ENCODE assay signal across 15 cellular contexts in genomic region chr2:6325616-6326015, GRCh38.
"Had no signal": no experiment of that assay in that cellular context is flagged by ENCODE, and none has a peak within 500 bp of the region (broad histone marks: within the 10 kb centered on the region; RNA-seq: fewer than 3 reads in every experiment).

No MANE protein-coding gene starts in this region.

- H3K4me3 ChIP-seq: mucosa of descending colon, ovary, uterus had no signal

- H3K4me1 Mint-ChIP-seq: activated CD8-positive, alpha-beta memory T cell treated with anti-CD3 and anti-CD28 coated beads, Interleukin-2, amount 10 ng/mL, durations not matched to agents 7 days and 5 days; activated naive CD4-positive, alpha-beta T cell treated with anti-CD3 and anti-CD28 coated beads, Interleukin-2, amount 50 U/mL, for 24 hours had no signal

- H3K9me3 Mint-ChIP-seq: activated naive CD4-positive, alpha-beta T cell treated with anti-CD3 and anti-CD28 coated beads, Interleukin-2, amount 50 U/mL, for 24 hours had no signal

- H3K27ac Mint-ChIP-seq: activated CD8-positive, alpha-beta memory T cell treated with anti-CD3 and anti-CD28 coated beads, Interleukin-2, amount 10 ng/mL, durations not matched to agents 7 days and 5 days; activated naive CD4-positive, alpha-beta T cell treated with anti-CD3 and anti-CD28 coated beads, Interleukin-2, amount 50 U/mL, for 24 hours; activated T-cell treated with anti-CD3 and anti-CD28 coated beads, Interleukin-2, amount 50 U/mL, for 24 hours; natural killer cell treated with Interleukin-12 subunit alpha and Interleukin-12 subunit beta and Interleukin-15 and Interleukin-18, amount 100 ng/mL, for 72 hours had no signal

- H3K27me3 Mint-ChIP-seq: activated CD8-positive, alpha-beta memory T cell treated with anti-CD3 and anti-CD28 coated beads, Interleukin-2, amount 10 ng/mL, durations not matched to agents 7 days and 5 days; activated naive CD4-positive, alpha-beta T cell treated with anti-CD3 and anti-CD28 coated beads, Interleukin-2, amount 50 U/mL, for 24 hours; activated T-cell treated with anti-CD3 and anti-CD28 coated beads, Interleukin-2, amount 50 U/mL, for 24 hours; natural killer cell treated with Interleukin-12 subunit alpha and Interleukin-12 subunit beta and Interleukin-15 and Interleukin-18, amount 100 ng/mL, for 72 hours had no signal

- H3K4me3 Mint-ChIP-seq: activated CD8-positive, alpha-beta memory T cell treated with anti-CD3 and anti-CD28 coated beads, Interleukin-2, amount 10 ng/mL, durations not matched to agents 7 days and 5 days; activated naive CD4-positive, alpha-beta T cell treated with anti-CD3 and anti-CD28 coated beads, Interleukin-2, amount 50 U/mL, for 24 hours; activated T-cell treated with anti-CD3 and anti-CD28 coated beads, Interleukin-2, amount 50 U/mL, for 24 hours; natural killer cell treated with Interleukin-12 subunit alpha and Interleukin-12 subunit beta and Interleukin-15 and Interleukin-18, amount 100 ng/mL, for 72 hours had no signal

- H3K27me3 ChIP-seq: ovary, uterus had no signal

- H3K4me1 ChIP-seq: uterus had no signal

- H3K27ac ChIP-seq: ovary, uterus had no signal

- H3K36me3 ChIP-seq: ovary, uterus had no signal

- H3K36me3 Mint-ChIP-seq: activated CD8-positive, alpha-beta memory T cell treated with anti-CD3 and anti-CD28 coated beads, Interleukin-2, amount 10 ng/mL, durations not matched to agents 7 days and 5 days; activated naive CD4-positive, alpha-beta T cell treated with anti-CD3 and anti-CD28 coated beads, Interleukin-2, amount 50 U/mL, for 24 hours had no signal

- DNase-seq: activated CD4-positive, alpha-beta T cell treated with anti-CD3 and anti-CD28 coated beads, Interleukin-2, amount 50 U/mL, for 4 hours; activated CD4-positive, CD25-positive, alpha-beta regulatory T cell treated with anti-CD3 and anti-CD28 coated beads, Interleukin-2, amount 50 U/mL, for 72 hours; activated CD8-positive, alpha-beta memory T cell treated with anti-CD3 and anti-CD28 coated beads, Interleukin-2, amount 10 ng/mL, durations not matched to agents 7 days and 5 days; activated effector memory CD4-positive, alpha-beta T cell treated with Interleukin-2 at 50 U/mL for 16 hours; activated T-cell treated with anti-CD3 and anti-CD28 coated beads, Interleukin-2, amount 50 U/mL, for 24 hours; amniotic stem cell; mammary epithelial cell; mucosa of descending colon; ovary; stimulated activated CD4-positive, alpha-beta T cell treated with anti-CD3 and anti-CD28 coated beads, Interleukin-15, amount 100 ng/mL, for 24 hours; stimulated activated CD4-positive, alpha-beta T cell treated with anti-CD3 and anti-CD28 coated beads, Interleukin-4, amount 100 ng/mL, for 4 hours; uterus had no signal

- H3K9me3 ChIP-seq: mucosa of descending colon, ovary, uterus had no signal

- ATAC-seq: activated CD8-positive, alpha-beta memory T cell treated with anti-CD3 and anti-CD28 coated beads, Interleukin-2, amount 10 ng/mL, durations not matched to agents 7 days and 5 days; esophagus mucosa; mucosa of descending colon; natural killer cell treated with Interleukin-12 subunit alpha and Interleukin-12 subunit beta and Interleukin-15 and Interleukin-18, amount 100 ng/mL, for 72 hours had no signal
